ENCODE assay signal across 8 cellular contexts in the genomic region with DNA sequence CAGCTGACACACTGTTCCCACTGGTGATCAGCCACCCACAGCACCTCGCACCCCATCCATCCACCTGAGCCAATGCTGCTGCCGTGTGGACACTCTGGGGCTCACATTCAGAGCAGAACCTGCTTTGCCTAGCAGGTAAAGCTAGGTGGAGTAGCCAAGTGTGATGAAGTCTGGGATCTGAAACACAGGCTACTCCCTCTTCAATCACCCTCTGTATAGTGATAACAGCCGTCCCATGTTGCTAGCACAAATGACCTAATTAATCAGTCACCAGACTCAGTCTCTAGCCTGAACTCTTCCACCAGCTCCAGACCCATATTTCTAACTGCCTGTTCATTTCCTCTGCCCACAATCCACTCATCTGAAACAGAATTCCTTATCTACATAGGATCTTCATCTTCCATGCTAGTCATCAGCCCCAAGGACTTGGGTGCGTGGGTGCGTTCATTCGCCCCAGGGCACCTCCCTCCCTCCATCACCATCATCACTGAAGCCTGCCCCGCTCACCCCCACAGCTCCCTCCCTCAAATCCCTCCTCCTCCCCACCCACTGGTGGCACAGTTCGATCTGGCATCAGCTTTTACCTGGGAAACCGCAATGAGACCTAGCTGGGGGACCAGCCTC. TPM values are rescaled to one million over a fixed set of nuclear protein-coding genes. Genes with fewer than 3 reads are reported as not detected.
A peak's percentile ranks its signal among the peaks of the same experiment; 100 is the strongest.
DNase-seq lines count a peak whose midpoint lies in the region; ATAC-seq, FAIRE-seq and TF ChIP-seq lines count a peak whose summit lies in the region.

No MANE protein-coding gene starts in this region.

- no peak; the same call in 1 of the 2 replicates for TF ChIP-seq POLR2A in GM12878 (IDR thresholded peaks at IDR 0.05; ENCODE audit: low read depth, low read length)

- CTCF ChIA-PET in GM12878 (lab: Yijun Ruan, JAX) = interaction anchor here (0.8 to 1.8 kb wide), 5 partner anchors 16 to 112 kb away, joined by 3 to 8 read pairs (median 4); no protein-coding TSS in a partner anchor

- DNase-seq in Caki2 (ENCODE audit: low read depth) (peak; percentile 66), NCI-H526 treated with DMSO at 0.1 percent for 48 hours (lab: John Stamatoyannopoulos, UW) (peak; percentile 69), GM12878 (ENCODE audit: low read depth, low spot score) (no peak), mesendoderm (peak; percentile 32), GM20000 (ENCODE audit: low spot score) (no peak), NCI-H774 (lab: John Stamatoyannopoulos, UW) (no peak)

- H3K18ac ChIP-seq in mesendoderm (ENCODE audit: low read length) = no peak overlapping the region

- POLR2A ChIA-PET in GM12878 (lab: Charles Lee) = interaction anchor here (1.4 to 2.1 kb wide), 3 partner anchors 10 to 13 kb away, joined by 4 to 7 read pairs (median 5); no protein-coding TSS in a partner anchor

- no peak overlapping the region for H3K4me3 ChIP-seq in GM12878
- H3K4me3 ChIP-seq in mesendoderm (ENCODE audit: low read length) = no peak overlapping the region

- H3K4ac ChIP-seq in mesendoderm (ENCODE audit: low read depth, low read length) = no peak overlapping the region

- SMC1A ChIA-PET in GM12878 (lab: Charles Lee; ENCODE audit: uncharacterized antibody, unreplicated experiment) = interaction anchor here (0.9 to 1.1 kb wide), 5 partner anchors 14 to 111 kb away, joined by 4 to 5 read pairs (median 4); no protein-coding TSS in a partner anchor

- intact Hi-C loops in GM12878 (cut with micrococcal nuclease; ENCODE audit: unreplicated experiment) = no loop called here

- H3K4me1 ChIP-seq in GM12878 (ENCODE audit: control insufficient read depth, insufficient read depth, low read length) (peaks cover 16% of the 10 kb centered on the region), mesendoderm (ENCODE audit: control insufficient read depth, low read depth, low read length) (peaks cover 1% of the 10 kb centered on the region)

- H3K36me3 ChIP-seq in GM12878 (ENCODE audit: control insufficient read depth in 2 of 2, insufficient read depth in 2 of 2, low read length in 1 of 2) (peaks cover 0 to 3% of the 10 kb centered on the region in 2 experiments; a peak in 2 of 4 replicates), mesendoderm (ENCODE audit: control insufficient read depth, insufficient read depth, low read length) (no peaks in the 10 kb centered on the region)

- peaks cover 92% of the 10 kb centered on the region for H3K79me2 ChIP-seq in GM12878 (ENCODE audit: control insufficient read depth, insufficient read depth, low read length)
- H3K79me2 ChIP-seq in mesendoderm (ENCODE audit: control insufficient read depth, insufficient read depth, low read length) = peaks cover 88% of the 10 kb centered on the region

- H3K27me3 ChIP-seq in GM12878 (replicated peaks in 1 of 2; ENCODE audit: control insufficient read depth in 2 of 2, insufficient read depth in 2 of 2, low read length in 1 of 2) = no peaks in the 10 kb centered on the region
- no peaks in the 10 kb centered on the region for H3K27me3 ChIP-seq in mesendoderm (ENCODE audit: insufficient read depth, low read length, poor library complexity)

- TF ChIP-seq EP300 in GM12878 (IDR thresholded peaks at IDR 0.05; ENCODE audit: borderline replicate concordance in 1 of 2, control insufficient read depth in 1 of 2, low read depth in 2 of 2, low read length in 2 of 2) = no peak

- peak; percentile 64 for ATAC-seq in GM12878
- ATAC-seq in GM21529 (IDR thresholded peaks at IDR 0.05; ENCODE audit: unreplicated experiment) = no peak
- ATAC-seq in GM19023 (IDR thresholded peaks at IDR 0.05; ENCODE audit: unreplicated experiment) = no peak

- FAIRE-seq in GM12878 (lab: Jason Lieb, UNC) = no peak

- H3K9ac ChIP-seq in GM12878 (ENCODE audit: control insufficient read depth, insufficient read depth, low read length) = no peak overlapping the region
- no peak overlapping the region for H3K9ac ChIP-seq in mesendoderm (ENCODE audit: low read length)

- H4K5ac ChIP-seq in mesendoderm (ENCODE audit: low read length) = no peak overlapping the region

- H4K20me1 ChIP-seq in GM12878 (ENCODE audit: control insufficient read depth, insufficient read depth) = peaks cover 13% of the 10 kb centered on the region

- no peak overlapping the region for H3K56ac ChIP-seq in mesendoderm (ENCODE audit: low read length)

- H2BK15ac ChIP-seq in mesendoderm (replicated peaks; ENCODE audit: low read depth) = no peak overlapping the region

- H2BK120ac ChIP-seq in mesendoderm (ENCODE audit: low read depth, low read length) = no peak overlapping the region

- no peak overlapping the region for H4K8ac ChIP-seq in mesendoderm (ENCODE audit: low read depth, low read length)

- H2AK5ac ChIP-seq in mesendoderm (ENCODE audit: low read length) = no peak overlapping the region

- no peak overlapping the region for H3K27ac ChIP-seq in GM12878 (ENCODE audit: control insufficient read depth, insufficient read depth)
- no peak overlapping the region for H3K27ac ChIP-seq in mesendoderm (ENCODE audit: low read depth, low read length)

- no TSS peak for BruUV-seq in GM12878 (replicated peaks; lab: Mats Ljungman, UMichigan)

- WGBS in GM12878 (ENCODE audit: insufficient coverage, insufficient replicate concordance, low lambda C conversion rate, missing lambda C conversion rate) = 93% methylated on average over 8 of the region's 9 CpGs
- WGBS in mesendoderm (ENCODE audit: extremely low coverage, insufficient coverage, low lambda C conversion rate) = no CpG with 5 or more reads among the region's 9 CpGs

- no peaks in the 10 kb centered on the region for H3K9me3 ChIP-seq in GM12878 (replicated peaks; ENCODE audit: control insufficient read depth, insufficient read depth, low read length)

- TF ChIP-seq CTCF in GM12878 (IDR thresholded peaks at IDR 0.05 in 2 of 3, conservative IDR thresholded peaks at IDR 0.05 in 1 of 3; ENCODE audit: control insufficient read depth in 2 of 3, extremely low read depth in 1 of 3, insufficient read depth in 1 of 3, low read depth in 3 of 3, low read length in 3 of 3) (peak in 1 of 3 experiments; percentile 40; a peak in 1 of 6 replicates), GM20000 (IDR thresholded peaks at IDR 0.05; ENCODE audit: extremely low read depth, missing control alignments) (no peak)

- in situ Hi-C loops in Caki2 (cut with HindIII; ENCODE audit: low pct_unique_long_range_greater_than_20kb, low sequenced_read_pairs) = no loop called here
- in situ Hi-C loops in GM12878 (cut with MboI) = loop anchor here (25.0 kb wide), 1 partner anchor 1120 kb away; a partner anchor contains a TSS

- peak; percentile 34; the same call in 1 of the 2 replicates for TF ChIP-seq RAD21 in GM12878 (IDR thresholded peaks at IDR 0.05; ENCODE audit: insufficient read depth, low read depth, low read length)

- H2AFZ ChIP-seq in GM12878 (ENCODE audit: control insufficient read depth, low read depth, low read length) = no peak overlapping the region

- no peak overlapping the region for H3K23ac ChIP-seq in mesendoderm (ENCODE audit: low read length)

- no peak overlapping the region for H2BK5ac ChIP-seq in mesendoderm (ENCODE audit: low read length)

- RAD21 ChIA-PET in GM12878 (lab: Charles Lee; ENCODE audit: unreplicated experiment) = interaction anchor here (0.9 to 2.2 kb wide), 4 partner anchors 14 to 96 kb away, joined by 3 to 7 read pairs (median 3); no protein-coding TSS in a partner anchor

- H3K4me2 ChIP-seq in GM12878 (ENCODE audit: control insufficient read depth, insufficient read depth) = no peak overlapping the region
- no peak overlapping the region for H3K4me2 ChIP-seq in mesendoderm (ENCODE audit: low read length)

- peaks cover 39% of the 10 kb centered on the region for H3K79me1 ChIP-seq in mesendoderm (ENCODE audit: low read length)

TF ChIP-seq in GM12878, 131 proteins besides CTCF, POLR2A, EP300 and RAD21 (continues in another document):
- TF ChIP-seq IKZF2 (IDR thresholded peaks at IDR 0.05) (no peak), KLF5 (IDR thresholded peaks at IDR 0.05; ENCODE audit: partially characterized antibody) (no peak), GABPA (IDR thresholded peaks at IDR 0.05; ENCODE audit: low read depth) (no peak)
- TF ChIP-seq, protein P1, sequence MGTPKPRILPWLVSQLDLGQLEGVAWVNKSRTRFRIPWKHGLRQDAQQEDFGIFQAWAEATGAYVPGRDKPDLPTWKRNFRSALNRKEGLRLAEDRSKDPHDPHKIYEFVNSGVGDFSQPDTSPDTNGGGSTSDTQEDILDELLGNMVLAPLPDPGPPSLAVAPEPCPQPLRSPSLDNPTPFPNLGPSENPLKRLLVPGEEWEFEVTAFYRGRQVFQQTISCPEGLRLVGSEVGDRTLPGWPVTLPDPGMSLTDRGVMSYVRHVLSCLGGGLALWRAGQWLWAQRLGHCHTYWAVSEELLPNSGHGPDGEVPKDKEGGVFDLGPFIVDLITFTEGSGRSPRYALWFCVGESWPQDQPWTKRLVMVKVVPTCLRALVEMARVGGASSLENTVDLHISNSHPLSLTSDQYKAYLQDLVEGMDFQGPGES (IDR thresholded peaks at IDR 0.05) = no peak
- TF ChIP-seq, protein P2, sequence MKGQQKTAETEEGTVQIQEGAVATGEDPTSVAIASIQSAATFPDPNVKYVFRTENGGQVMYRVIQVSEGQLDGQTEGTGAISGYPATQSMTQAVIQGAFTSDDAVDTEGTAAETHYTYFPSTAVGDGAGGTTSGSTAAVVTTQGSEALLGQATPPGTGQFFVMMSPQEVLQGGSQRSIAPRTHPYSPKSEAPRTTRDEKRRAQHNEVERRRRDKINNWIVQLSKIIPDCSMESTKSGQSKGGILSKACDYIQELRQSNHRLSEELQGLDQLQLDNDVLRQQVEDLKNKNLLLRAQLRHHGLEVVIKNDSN (IDR thresholded peaks at IDR 0.05; ENCODE audit: borderline replicate concordance, extremely low read length, insufficient read depth, low read depth, low read length) = no peak

RNA-seq across cellular contexts. Expression of a gene that starts 19.8 kb away (rescaled TPM):
- 50.7 and 94.3 TPM in 2 replicates for total RNA-seq in Caki2 (2014; rRNA removed; shearing (Covaris generic); ENCODE audit: low replicate concordance)
- 91.0 and 96.5 TPM in 2 replicates for total RNA-seq in GM12878 (2013; cell fraction: nucleolus; rRNA removed)
- 52.2 and 61.7 TPM in 2 replicates for total RNA-seq in GM12878 (2014; rRNA removed)
- 66.3 and 68.6 TPM in 2 replicates for total RNA-seq in GM12878 (2014; rRNA removed; fragmentation: Illumina TruSeq; extraction: Trizol)
- total RNA-seq in GM12878 (2021) = 87.0 and 88.1 TPM in 2 replicates
- polyA plus RNA-seq in GM12878 (2011; ENCODE audit: low read depth) = 66.2 TPM
- 56.7 and 70.4 TPM in 2 replicates for polyA plus RNA-seq in GM12878 (2011; rRNA removed)
- 43.2 and 61.8 TPM in 2 replicates for polyA plus RNA-seq in GM12878 (2011; cell fraction: cytosol; rRNA removed)
- 59.5 and 64.2 TPM in 2 replicates for polyA plus RNA-seq in GM12878 (2011; cell fraction: nucleus; rRNA removed)
- polyA plus RNA-seq in GM12878 (2012) = 87.5 and 98.1 TPM in 2 replicates
- polyA plus RNA-seq in GM12878 (2014; fragmentation: Illumina TruSeq; extraction: Trizol) = 115 and 132 TPM in 2 replicates
- 10 to 100 TPM in 1 of 2 experiments, 1 to 10 TPM in 1; 9.9 to 19.1 TPM for polyA plus RNA-seq in GM12878 (2014; fragmentation: Nextera tagmentation; extraction: Ambion mirVana)
- 49.5 and 53.6 TPM in 2 replicates for polyA plus RNA-seq in GM12878 (2014; rRNA removed)
- 1 to 10 TPM; 7.5 to 8.2 TPM for polyA plus RNA-seq in GM12878 (2016; fragmentation: Nextera tagmentation; extraction: Ambion mirVana)
- polyA minus RNA-seq in GM12878 (2011; rRNA and poly(A)+ RNA removed) = 30.6 and 38.6 TPM in 2 replicates
- polyA minus RNA-seq in GM12878 (2011; cell fraction: cytosol; rRNA and poly(A)+ RNA removed) = 15.6 and 23.4 TPM in 2 replicates
- polyA minus RNA-seq in GM12878 (2011; cell fraction: nucleus; rRNA and poly(A)+ RNA removed) = 29.5 and 49.8 TPM in 2 replicates
- polyA plus RNA-seq in mesendoderm (2013, experiment 1 of 2) = 143 TPM
- polyA plus RNA-seq in mesendoderm (2013, experiment 2 of 2) = 145 TPM

Comparison
In these comparisons a context has a peak if more than half of its experiments do, and no peak if none do; other contexts are left out.
1. DNase-seq: peak in Caki2 (single experiment), NCI-H526 treated with DMSO at 0.1 percent for 48 hours (single experiment) and mesendoderm (single experiment); none in GM12878 (single experiment), GM20000 (single experiment) and NCI-H774 (single experiment).